15 cellular contexts compared by ENCODE assay signal in the genomic region with DNA sequence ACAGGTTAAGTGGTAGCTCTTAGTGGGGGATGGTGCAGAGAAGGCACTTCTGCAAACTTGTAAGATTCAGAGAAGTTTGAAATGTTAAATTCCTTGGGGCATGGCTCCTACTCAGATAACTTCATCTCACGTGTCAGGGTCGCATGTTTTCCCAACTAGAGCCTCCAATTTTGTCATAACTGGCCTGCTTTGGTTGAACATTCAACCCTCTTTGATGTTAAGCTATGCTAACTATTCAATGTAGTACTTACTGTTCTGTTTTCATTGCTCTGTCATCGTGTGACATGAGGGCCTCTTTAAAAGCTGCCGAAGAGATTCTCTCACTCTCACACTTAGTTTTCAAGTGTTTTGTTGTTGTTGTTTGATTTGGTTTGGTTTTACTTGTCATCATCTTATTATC.
"Had no signal": no experiment of that assay in that cellular context is flagged by ENCODE, and none has a peak within 500 bp of the region (broad histone marks: within the 10 kb centered on the region; RNA-seq: fewer than 3 reads in every experiment).

No MANE protein-coding gene starts in this region.

- H3K27me3 ChIP-seq: colonic mucosa, heart left ventricle, right atrium auricular region, sigmoid colon had no signal

- DNase-seq: colonic mucosa; dorsolateral prefrontal cortex; effector CD8-positive, alpha-beta T cell; heart left ventricle; hippocampal formation; kidney glomerular epithelial cell; mucosa of descending colon; naive thymus-derived CD8-positive, alpha-beta T cell; posterior cingulate gyrus; sigmoid colon; small intestine; stimulated activated CD4-positive, alpha-beta T cell treated with anti-CD3 and anti-CD28 coated beads, Interleukin-2, amount 100 ng/mL, for 48 hours; stimulated activated naive CD4-positive, alpha-beta T cell treated with Interleukin-2 at 50 U/mL for 16 hours; trophoblast cell had no signal

- H3K4me3 ChIP-seq: colonic mucosa, dorsolateral prefrontal cortex, heart left ventricle, mucosa of descending colon, right atrium auricular region, sigmoid colon had no signal

- H3K4me1 ChIP-seq: colonic mucosa, right atrium auricular region, sigmoid colon had no signal

- H3K27ac ChIP-seq: colonic mucosa, dorsolateral prefrontal cortex, heart left ventricle, right atrium auricular region, sigmoid colon had no signal

- H3K36me3 ChIP-seq: colonic mucosa, heart left ventricle, right atrium auricular region, sigmoid colon had no signal

- H3K9me3 ChIP-seq: colonic mucosa, heart left ventricle, mucosa of descending colon, right atrium auricular region, sigmoid colon had no signal
